ENCODE assay signal across 17 cellular contexts in the genomic region with DNA sequence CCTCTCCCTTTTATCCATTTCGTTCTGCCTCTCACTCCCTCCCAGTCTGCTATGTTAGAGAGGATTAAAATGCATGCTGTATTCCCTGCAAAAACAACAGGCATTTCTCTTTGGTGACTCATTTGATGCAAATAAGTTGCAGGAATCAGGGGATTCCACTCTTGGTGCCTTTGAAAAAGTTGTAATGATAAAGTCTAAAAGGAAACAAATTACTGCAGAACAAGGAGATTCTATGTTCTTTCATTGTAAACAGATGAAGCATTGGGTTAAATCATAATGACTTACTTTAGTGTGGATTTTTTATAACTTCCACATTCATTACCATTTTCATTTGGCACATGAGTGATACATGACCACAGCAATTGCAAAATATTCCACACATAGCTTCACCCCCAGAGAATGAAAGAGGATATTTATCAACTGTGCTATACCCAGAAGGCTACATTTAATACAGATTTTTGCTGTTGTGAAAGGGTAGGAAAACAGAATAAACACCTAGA. TPM values are rescaled to one million over a fixed set of nuclear protein-coding genes. Genes with fewer than 3 reads are reported as not detected.
A peak's percentile ranks its signal among the peaks of the same experiment; 100 is the strongest.
DNase-seq lines count a peak whose midpoint lies in the region; ATAC-seq, FAIRE-seq and TF ChIP-seq lines count a peak whose summit lies in the region.
"Had no signal": no experiment of that assay in that cellular context is flagged by ENCODE, and none has a peak within 500 bp of the region (broad histone marks: within the 10 kb centered on the region; RNA-seq: fewer than 3 reads in every experiment).

No MANE protein-coding gene starts in this region.

- CTCF ChIA-PET in PC-9 (lab: Charles Lee) (interaction anchor here (0.5 kb wide), 1 partner anchor 204 kb away, joined by 7 read pairs; no protein-coding TSS in a partner anchor), endothelial cell of umbilical vein (lab: Charles Lee) (interaction anchor here (1.0 to 6.4 kb wide), 3 partner anchors 8 to 141 kb away, joined by 3 to 113 read pairs (median 54); no protein-coding TSS in a partner anchor)

- DNase-seq in HCEC 1CT, result peak; percentile 12
- DNase-seq in PC-9, result peak in 1 of 2 experiments; percentile 61
- no peak for DNase-seq in endothelial cell of umbilical vein (ENCODE audit: low read depth, low spot score)
- no peak for DNase-seq in omental fat pad (ENCODE audit: low spot score)
- no peak for DNase-seq in posterior cingulate gyrus
- no peak for DNase-seq in sciatic nerve (ENCODE audit: low spot score)
- no peak for DNase-seq in GM12892 (ENCODE audit: insufficient read length)
- DNase-seq: activated naive CD4-positive, alpha-beta T cell treated with anti-CD3 and anti-CD28 coated beads, Interleukin-2, amount 50 U/mL, for 16 hours; COR-L47; left lung; NCI-H1092 treated with DMSO at 0.1 percent for 48 hours; NCI-H510A treated with DMSO at 0.1 percent for 48 hours; SIG-M5; trophoblast cell had no signal

- no peaks in the 10 kb centered on the region for H3K79me2 ChIP-seq in PC-9 (ENCODE audit: low read depth)
- no peaks in the 10 kb centered on the region for H3K79me2 ChIP-seq in endothelial cell of umbilical vein (ENCODE audit: control insufficient read depth, insufficient read depth, low read length)

- TF ChIP-seq POLR2A in endothelial cell of umbilical vein (IDR thresholded peaks at IDR 0.05; ENCODE audit: low read depth, low read length) (no peak), GM12892 (IDR thresholded peaks at IDR 0.05; ENCODE audit: low read depth, low read length) (no peak)

- H3K9me3 ChIP-seq in PC-9 (ENCODE audit: insufficient read depth, low read depth) (no peaks in the 10 kb centered on the region), endothelial cell of umbilical vein (replicated peaks; ENCODE audit: control insufficient read depth, insufficient read depth, low read length) (no peaks in the 10 kb centered on the region)
- H3K9me3 ChIP-seq: left lung had no signal

- no peaks in the 10 kb centered on the region for H3K9me2 ChIP-seq in PC-9 (ENCODE audit: insufficient read depth)

- no peaks in the 10 kb centered on the region for H3K36me3 ChIP-seq in PC-9 (ENCODE audit: low read depth)
- no peaks in the 10 kb centered on the region for H3K36me3 ChIP-seq in endothelial cell of umbilical vein (ENCODE audit: control insufficient read depth in 2 of 2, extremely low read depth in 1 of 2, insufficient read depth in 2 of 2, low read length in 2 of 2)
- H3K36me3 ChIP-seq: left lung had no signal

- no peak overlapping the region for H3K9ac ChIP-seq in endothelial cell of umbilical vein (replicated peaks; ENCODE audit: extremely low read depth, insufficient read depth, low read length)

- no TSS peak for BruUV-seq in PC-9 (replicated peaks; lab: Mats Ljungman, UMichigan)
- no TSS peak for BruUV-seq in endothelial cell of umbilical vein (replicated peaks; lab: Mats Ljungman, UMichigan)

- dilution Hi-C loops in endothelial cell of umbilical vein (cut with MboI; ENCODE audit: extremely low pct_ligation_motif_present, low sequenced_read_pairs), result loop anchor here (25.0 kb wide), 1 partner anchor 129 kb away; no protein-coding TSS in a partner anchor

- H3K4me2 ChIP-seq in PC-9, result peak overlapping the region; percentile 40
- peak overlapping the region; percentile 8 for H3K4me2 ChIP-seq in endothelial cell of umbilical vein (ENCODE audit: insufficient read depth, low read length)

- H3K4me3 ChIP-seq in PC-9, result no peak overlapping the region
- H3K4me3 ChIP-seq in endothelial cell of umbilical vein (replicated peaks in 1 of 3; ENCODE audit: insufficient read depth in 1 of 3, low read depth in 1 of 3, low read length in 3 of 3), result no peak overlapping the region
- H3K4me3 ChIP-seq: left lung had no signal

- no peak for FAIRE-seq in endothelial cell of umbilical vein (lab: Jason Lieb, UNC)
- FAIRE-seq in GM12892 (lab: Jason Lieb, UNC), result no peak
- FAIRE-seq: colon had no signal

- TF ChIP-seq CTCF in PC-9 (conservative IDR thresholded peaks at IDR 0.05) (no peak), endothelial cell of umbilical vein (IDR thresholded peaks at IDR 0.05; ENCODE audit: extremely low read depth in 1 of 2, insufficient read depth in 1 of 2, low read depth in 1 of 2, low read length in 2 of 2) (no peak), omental fat pad (IDR thresholded peaks at IDR 0.05) (no peak)

- peaks cover 20% of the 10 kb centered on the region for H3K4me1 ChIP-seq in PC-9 (replicated peaks; ENCODE audit: insufficient read depth)
- peaks cover 5% of the 10 kb centered on the region for H3K4me1 ChIP-seq in endothelial cell of umbilical vein (ENCODE audit: control insufficient read depth, extremely low read depth, insufficient read depth, low read length)

- no peaks in the 10 kb centered on the region for H4K20me1 ChIP-seq in PC-9 (ENCODE audit: insufficient read depth)
- no peaks in the 10 kb centered on the region for H4K20me1 ChIP-seq in endothelial cell of umbilical vein (replicated peaks; ENCODE audit: control insufficient read depth, extremely low read depth, insufficient read depth, low read length)

- POLR2A ChIA-PET in PC-9 (lab: Charles Lee; ENCODE audit: unreplicated experiment) (no interaction called here), endothelial cell of umbilical vein (lab: Charles Lee) (no interaction called here)

- H3K27me3 ChIP-seq in PC-9 (ENCODE audit: insufficient read depth, low read depth) (no peaks in the 10 kb centered on the region), endothelial cell of umbilical vein (ENCODE audit: control insufficient read depth in 2 of 2, insufficient read depth in 2 of 2, low read length in 2 of 2) (no peaks in the 10 kb centered on the region)
- H3K27me3 ChIP-seq: left lung had no signal

- intact Hi-C loops in PC-9 (cut with micrococcal nuclease; ENCODE audit: unreplicated experiment) (no loop called here), endothelial cell of umbilical vein (cut with micrococcal nuclease) (loop anchor here (10.0 kb wide), 1 partner anchor 317 kb away; no protein-coding TSS in a partner anchor), posterior cingulate gyrus (cut with DNase I) (no loop called here), sciatic nerve (cut with DNase I) (loop anchor here (10.0 kb wide), 1 partner anchor 207 kb away; no protein-coding TSS in a partner anchor)

- no peaks in the 10 kb centered on the region for H3K9me1 ChIP-seq in endothelial cell of umbilical vein (replicated peaks; ENCODE audit: control insufficient read depth, extremely low read depth, insufficient read depth, low read length)

- H3K27ac ChIP-seq in PC-9 (no peak overlapping the region; the same call in 1 of the 2 replicates), endothelial cell of umbilical vein (ENCODE audit: insufficient read depth, low read depth, low read length) (no peak overlapping the region)
- H3K27ac ChIP-seq: HL-60, left lung had no signal

- no peak overlapping the region for H2AFZ ChIP-seq in PC-9
- H2AFZ ChIP-seq in endothelial cell of umbilical vein (ENCODE audit: low read depth, low read length), result no peak overlapping the region

- peaks cover 21% of the 10 kb centered on the region; the same call in 1 of the 2 replicates for H3F3A ChIP-seq in PC-9 (ENCODE audit: insufficient read depth, low read depth)

- ATAC-seq in omental fat pad (ENCODE audit: low FRiP score), result peak; percentile 43
- no peak for ATAC-seq in sciatic nerve
- ATAC-seq in HG03521 (IDR thresholded peaks at IDR 0.05; ENCODE audit: unreplicated experiment), result no peak
- ATAC-seq: left lung had no signal

TF ChIP-seq in endothelial cell of umbilical vein, 7 proteins besides CTCF, POLR2A, EP300 and RAD21:
- TF ChIP-seq FOS (IDR thresholded peaks at IDR 0.05; ENCODE audit: borderline replicate concordance, insufficient read depth, low read length) (peak; percentile 48), POLR2AphosphoS5 (IDR thresholded peaks at IDR 0.05; ENCODE audit: insufficient read depth, low read depth, low read length) (no peak)
- TF ChIP-seq, protein P1, sequence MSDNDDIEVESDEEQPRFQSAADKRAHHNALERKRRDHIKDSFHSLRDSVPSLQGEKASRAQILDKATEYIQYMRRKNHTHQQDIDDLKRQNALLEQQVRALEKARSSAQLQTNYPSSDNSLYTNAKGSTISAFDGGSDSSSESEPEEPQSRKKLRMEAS (IDR thresholded peaks at IDR 0.05; ENCODE audit: insufficient read depth, insufficient read length), result no peak

RNA-seq across cellular contexts. Expression of gene ABLIM1, which starts 33.4 kb away (rescaled TPM):
- total RNA-seq in PC-9 (2021), result 63.1 and 68.7 TPM in 2 replicates
- 111 and 128 TPM in 2 replicates for total RNA-seq in endothelial cell of umbilical vein
- 202 and 235 TPM in 2 replicates for polyA plus RNA-seq in endothelial cell of umbilical vein
- polyA plus RNA-seq in endothelial cell of umbilical vein (2011; cell fraction: cytosol; rRNA removed), result 70.1 and 75.0 TPM in 2 replicates
- 155 and 160 TPM in 2 replicates for polyA plus RNA-seq in endothelial cell of umbilical vein (2011; cell fraction: nucleus; rRNA removed)
- polyA plus RNA-seq in endothelial cell of umbilical vein (2012), result 56.4 and 63.6 TPM in 2 replicates
- polyA minus RNA-seq in endothelial cell of umbilical vein, result 467 and 488 TPM in 2 replicates
- 79.5 TPM for polyA minus RNA-seq in endothelial cell of umbilical vein (2011; cell fraction: cytosol; rRNA and poly(A)+ RNA removed)
- 282 and 347 TPM in 2 replicates for polyA minus RNA-seq in endothelial cell of umbilical vein (2011; cell fraction: nucleus; rRNA and poly(A)+ RNA removed)
- total RNA-seq in omental fat pad, result 100 to 1,000 TPM; 122 to 257 (median 138) TPM
- total RNA-seq in sciatic nerve, result 140 TPM
- polyA plus RNA-seq in GM12892 (2012; ENCODE audit: missing spikeins), result 33.6 TPM

Comparison
In these comparisons a context has a peak if more than half of its experiments do, and no peak if none do; other contexts are left out.
1. intact Hi-C loops: an anchor here in endothelial cell of umbilical vein (10.0 kb wide) and sciatic nerve (10.0 kb wide); none called in PC-9 and posterior cingulate gyrus.